In the genomic region with DNA sequence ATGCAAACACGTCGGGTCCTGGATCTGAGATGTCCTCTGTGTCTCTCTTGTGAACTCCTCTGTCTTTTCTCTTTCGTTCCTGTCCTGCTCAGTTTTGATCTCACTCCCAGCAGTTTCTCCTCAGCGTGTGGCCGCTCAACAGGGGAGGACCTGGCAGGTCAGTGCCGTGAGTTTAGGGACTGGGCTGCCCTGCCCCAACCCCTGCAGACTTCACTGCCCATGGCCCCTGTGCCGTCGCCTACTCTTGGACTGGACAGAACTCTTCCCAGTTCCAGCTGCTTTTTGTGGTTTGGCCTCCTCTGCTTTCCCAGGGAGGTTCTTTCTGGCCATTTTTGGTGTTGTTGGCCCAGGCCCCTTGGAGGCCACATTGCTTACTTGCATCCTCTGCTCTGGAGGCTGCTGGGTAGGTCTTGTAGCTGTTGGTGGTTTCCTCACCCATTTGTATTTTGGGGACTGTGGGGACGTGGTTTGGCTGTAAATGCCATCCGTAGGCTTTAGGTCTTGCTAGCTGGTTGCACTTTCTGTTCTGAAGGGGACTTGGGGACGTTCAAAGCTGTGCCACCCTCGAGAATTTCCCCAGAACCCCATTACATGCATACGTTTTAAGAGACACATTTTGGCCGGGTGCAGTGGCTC, we compare ENCODE assay signal across 17 cellular contexts. TPM values are rescaled to one million over a fixed set of nuclear protein-coding genes. Genes with fewer than 3 reads are reported as not detected.
DNase-seq lines count a peak whose midpoint lies in the region; ATAC-seq lines count a peak whose summit lies in the region.
"Had no signal": no experiment of that assay in that cellular context is flagged by ENCODE, and none has a peak within 500 bp of the region (broad histone marks: within the 10 kb centered on the region; RNA-seq: fewer than 3 reads in every experiment).

No MANE protein-coding gene starts in this region.

- H2BK120ac ChIP-seq in trophoblast cell (ENCODE audit: insufficient read depth, low read length, poor library complexity) = no peak overlapping the region

- H3K9ac ChIP-seq in trophoblast cell (ENCODE audit: low read length) = no peak overlapping the region
- H3K9ac ChIP-seq: SK-N-SH had no signal

- H3K36me3 Mint-ChIP-seq in activated CD8-positive, alpha-beta memory T cell treated with anti-CD3 and anti-CD28 coated beads, Interleukin-2, amount 10 ng/mL, durations not matched to agents 7 days and 5 days = peaks cover 65% of the 10 kb centered on the region
- H3K36me3 Mint-ChIP-seq in activated naive CD8-positive, alpha-beta T cell treated with anti-CD3 and anti-CD28 coated beads for 36 hours = peaks cover 37% of the 10 kb centered on the region
- peaks cover 100% of the 10 kb centered on the region for H3K36me3 Mint-ChIP-seq in stimulated activated effector memory CD8-positive, alpha-beta T cell treated with anti-CD3 and anti-CD28 coated beads, Interleukin-12 subunit alpha, Interleukin-12 subunit beta, amount 100 ng/mL, for 72 hours

- DNase-seq in activated CD8-positive, alpha-beta memory T cell treated with anti-CD3 and anti-CD28 coated beads, Interleukin-2, amount 10 ng/mL, durations not matched to agents 7 days and 5 days = peak; percentile 85
- no peak for DNase-seq in activated CD8-positive, alpha-beta memory T cell treated with anti-CD3 and anti-CD28 coated beads, Interleukin-2, amount 50 U/mL, for 48 hours
- peak; percentile 15 for DNase-seq in Jurkat, Clone E6-1 (ENCODE audit: low read depth, low spot score)
- peak; percentile 46 for DNase-seq in activated naive CD8-positive, alpha-beta T cell treated with anti-CD3 and anti-CD28 coated beads for 36 hours
- no peak for DNase-seq in stimulated activated effector memory CD8-positive, alpha-beta T cell treated with anti-CD3 and anti-CD28 coated beads, Interleukin-12 subunit alpha, Interleukin-12 subunit beta, amount 100 ng/mL, for 72 hours (ENCODE audit: low spot score in 2 of 2)
- DNase-seq in DMS53 (lab: John Stamatoyannopoulos, UW) = no peak
- DNase-seq in kidney tubule cell (ENCODE audit: low spot score) = no peak
- no peak for DNase-seq in trophoblast cell
- DNase-seq: ACHN; brain microvascular endothelial cell; hippocampal formation; NCI-H1105 treated with DMSO at 0.1 percent for 48 hours; NCI-H226; SK-N-SH; stimulated activated CD4-positive, alpha-beta T cell treated with anti-CD3 and anti-CD28 coated beads, Interleukin-1b, Interleukin-23, amount 100 ng/mL, for 48 hours had no signal

- H3K79me2 ChIP-seq in trophoblast cell (ENCODE audit: control insufficient read depth, insufficient read depth, low read length, poor library complexity) = no peaks in the 10 kb centered on the region

- H3K36me3 ChIP-seq in trophoblast cell (ENCODE audit: control insufficient read depth in 1 of 2, insufficient read depth in 2 of 2, low read length in 2 of 2) = peaks cover 31 to 40% of the 10 kb centered on the region in 2 experiments

- no peaks in the 10 kb centered on the region for H3K27me3 ChIP-seq in trophoblast cell (ENCODE audit: insufficient read depth, low read length)
- H3K27me3 ChIP-seq: brain microvascular endothelial cell, vagina had no signal

- no peak overlapping the region for H4K91ac ChIP-seq in trophoblast cell (ENCODE audit: low read depth, low read length)

- H4K12ac ChIP-seq in trophoblast cell (ENCODE audit: low read depth, low read length) = no peak overlapping the region

- H3K27me3 Mint-ChIP-seq in activated CD8-positive, alpha-beta memory T cell treated with anti-CD3 and anti-CD28 coated beads, Interleukin-2, amount 10 ng/mL, durations not matched to agents 7 days and 5 days = no peaks in the 10 kb centered on the region
- H3K27me3 Mint-ChIP-seq in activated naive CD8-positive, alpha-beta T cell treated with anti-CD3 and anti-CD28 coated beads for 36 hours = no peaks in the 10 kb centered on the region

- H3K79me1 ChIP-seq in trophoblast cell (ENCODE audit: low read length) = no peaks in the 10 kb centered on the region

- H2BK5ac ChIP-seq in trophoblast cell (ENCODE audit: low read depth, low read length, poor library complexity) = no peak overlapping the region

- H2AFZ ChIP-seq in trophoblast cell (ENCODE audit: insufficient read depth, low read length, poor library complexity) = no peak overlapping the region

- no peak overlapping the region for H3K18ac ChIP-seq in trophoblast cell (ENCODE audit: low read length)

- peak overlapping the region; percentile 97 for H3K27ac Mint-ChIP-seq in activated CD8-positive, alpha-beta memory T cell treated with anti-CD3 and anti-CD28 coated beads, Interleukin-2, amount 10 ng/mL, durations not matched to agents 7 days and 5 days
- H3K27ac Mint-ChIP-seq in activated naive CD8-positive, alpha-beta T cell treated with anti-CD3 and anti-CD28 coated beads for 36 hours = peak overlapping the region; percentile 86
- H3K27ac Mint-ChIP-seq in stimulated activated effector memory CD8-positive, alpha-beta T cell treated with anti-CD3 and anti-CD28 coated beads, Interleukin-12 subunit alpha, Interleukin-12 subunit beta, amount 100 ng/mL, for 72 hours = peak overlapping the region; percentile 94

- no peaks in the 10 kb centered on the region for H3K4me1 ChIP-seq in trophoblast cell (ENCODE audit: control insufficient read depth in 1 of 2, insufficient read depth in 2 of 2, low read length in 2 of 2)
- H3K4me1 ChIP-seq: vagina had no signal

- no peak overlapping the region for H4K8ac ChIP-seq in trophoblast cell (ENCODE audit: low read depth, low read length)

- no peak overlapping the region for H3K4me2 ChIP-seq in trophoblast cell (ENCODE audit: low read length)
- H3K4me2 ChIP-seq: SK-N-SH had no signal

- no peak overlapping the region for H3K27ac ChIP-seq in trophoblast cell (ENCODE audit: low read depth, low read length)
- H3K27ac ChIP-seq: brain microvascular endothelial cell, vagina had no signal

- peak; percentile 91 for ATAC-seq in activated CD8-positive, alpha-beta memory T cell treated with anti-CD3 and anti-CD28 coated beads, Interleukin-2, amount 10 ng/mL, durations not matched to agents 7 days and 5 days
- peak; percentile 76 for ATAC-seq in stimulated activated effector memory CD8-positive, alpha-beta T cell treated with anti-CD3 and anti-CD28 coated beads, Interleukin-12 subunit alpha, Interleukin-12 subunit beta, amount 100 ng/mL, for 72 hours
- ATAC-seq: left lobe of liver had no signal

- no peak overlapping the region for H3K23ac ChIP-seq in trophoblast cell (ENCODE audit: low read length)

- no peak overlapping the region for H3K14ac ChIP-seq in trophoblast cell (ENCODE audit: low read length)

- CTCF ChIA-PET in activated CD8-positive, alpha-beta memory T cell treated with anti-CD3 and anti-CD28 coated beads, Interleukin-2, amount 10 ng/mL, durations not matched to agents 7 days and 5 days (lab: Charles Lee) = interaction anchor here (0.7 to 1.3 kb wide), 2 partner anchors 17 to 18 kb away, joined by 3 to 4 read pairs; no protein-coding TSS in a partner anchor

- H3K9me3 ChIP-seq in trophoblast cell (ENCODE audit: insufficient read depth, low read depth, low read length) = no peaks in the 10 kb centered on the region
- H3K9me3 ChIP-seq: SK-N-SH, vagina had no signal

- no peak overlapping the region for H2BK12ac ChIP-seq in trophoblast cell (ENCODE audit: low read length)

- peaks cover 46% of the 10 kb centered on the region for H3K4me1 Mint-ChIP-seq in activated CD8-positive, alpha-beta memory T cell treated with anti-CD3 and anti-CD28 coated beads, Interleukin-2, amount 10 ng/mL, durations not matched to agents 7 days and 5 days
- H3K4me1 Mint-ChIP-seq in activated naive CD8-positive, alpha-beta T cell treated with anti-CD3 and anti-CD28 coated beads for 36 hours = peaks cover 19% of the 10 kb centered on the region
- H3K4me1 Mint-ChIP-seq in stimulated activated effector memory CD8-positive, alpha-beta T cell treated with anti-CD3 and anti-CD28 coated beads, Interleukin-12 subunit alpha, Interleukin-12 subunit beta, amount 100 ng/mL, for 72 hours = peaks cover 38% of the 10 kb centered on the region

- H3K9me3 Mint-ChIP-seq in activated CD8-positive, alpha-beta memory T cell treated with anti-CD3 and anti-CD28 coated beads, Interleukin-2, amount 10 ng/mL, durations not matched to agents 7 days and 5 days (ENCODE audit: low read depth) = no peaks in the 10 kb centered on the region
- H3K9me3 Mint-ChIP-seq in activated naive CD8-positive, alpha-beta T cell treated with anti-CD3 and anti-CD28 coated beads for 36 hours = no peaks in the 10 kb centered on the region
- H3K9me3 Mint-ChIP-seq in stimulated activated effector memory CD8-positive, alpha-beta T cell treated with anti-CD3 and anti-CD28 coated beads, Interleukin-12 subunit alpha, Interleukin-12 subunit beta, amount 100 ng/mL, for 72 hours = no peaks in the 10 kb centered on the region

- no peak overlapping the region for H3K4ac ChIP-seq in trophoblast cell (ENCODE audit: low read depth, low read length)

- no peak overlapping the region for H3K4me3 ChIP-seq in Jurkat, Clone E6-1 (ENCODE audit: low read length)
- no peak overlapping the region for H3K4me3 ChIP-seq in trophoblast cell (ENCODE audit: low read depth, low read length)
- H3K4me3 ChIP-seq: vagina had no signal

- peak overlapping the region; percentile 69 for H3K4me3 Mint-ChIP-seq in activated CD8-positive, alpha-beta memory T cell treated with anti-CD3 and anti-CD28 coated beads, Interleukin-2, amount 10 ng/mL, durations not matched to agents 7 days and 5 days
- peak overlapping the region; percentile 36 for H3K4me3 Mint-ChIP-seq in activated naive CD8-positive, alpha-beta T cell treated with anti-CD3 and anti-CD28 coated beads for 36 hours
- H3K4me3 Mint-ChIP-seq in stimulated activated effector memory CD8-positive, alpha-beta T cell treated with anti-CD3 and anti-CD28 coated beads, Interleukin-12 subunit alpha, Interleukin-12 subunit beta, amount 100 ng/mL, for 72 hours = peak overlapping the region; percentile 60

- WGBS in trophoblast cell (ENCODE audit: extremely low coverage, insufficient coverage, insufficient read length) = no CpG with 5 or more reads among the region's 14 CpGs

- no peak overlapping the region for H2AK5ac ChIP-seq in trophoblast cell (ENCODE audit: low read length)

RNA-seq across cellular contexts. Expression of a gene that starts 20.0 kb away (rescaled TPM):
- total RNA-seq in activated CD8-positive, alpha-beta memory T cell treated with anti-CD3 and anti-CD28 coated beads, Interleukin-2, amount 10 ng/mL, durations not matched to agents 7 days and 5 days = under 1 TPM; 0.05 to 0.76 TPM
- 1.7 TPM for polyA plus RNA-seq in Jurkat, Clone E6-1 (2012; ENCODE audit: insufficient read depth, insufficient read length)
- under 1 TPM; 0.06 to 0.22 TPM for total RNA-seq in activated naive CD8-positive, alpha-beta T cell treated with anti-CD3 and anti-CD28 coated beads for 36 hours
- polyA plus RNA-seq in trophoblast cell (2013) = 2.6 and 3.3 TPM in 2 replicates
- total RNA-seq: vagina had no signal

RNA-seq across cellular contexts. Expression of a gene that starts 29.9 kb away (rescaled TPM):
- total RNA-seq in activated CD8-positive, alpha-beta memory T cell treated with anti-CD3 and anti-CD28 coated beads, Interleukin-2, amount 10 ng/mL, durations not matched to agents 7 days and 5 days = 10 to 100 TPM; 76.6 to 91.6 TPM
- polyA plus RNA-seq in Jurkat, Clone E6-1 (2012; ENCODE audit: insufficient read depth, insufficient read length) = 20.6 TPM
- total RNA-seq in activated naive CD8-positive, alpha-beta T cell treated with anti-CD3 and anti-CD28 coated beads for 36 hours = 10 to 100 TPM; 49.5 to 54.3 TPM
- polyA plus RNA-seq in trophoblast cell (2013) = 9.9 and 10.0 TPM in 2 replicates

Comparison
In these comparisons a context has a peak if more than half of its experiments do, and no peak if none do; other contexts are left out.
1. DNase-seq: peak in activated CD8-positive, alpha-beta memory T cell treated with anti-CD3 and anti-CD28 coated beads, Interleukin-2, amount 10 ng/mL, durations not matched to agents 7 days and 5 days (single experiment), Jurkat, Clone E6-1 (single experiment) and activated naive CD8-positive, alpha-beta T cell treated with anti-CD3 and anti-CD28 coated beads for 36 hours (single experiment); none in activated CD8-positive, alpha-beta memory T cell treated with anti-CD3 and anti-CD28 coated beads, Interleukin-2, amount 50 U/mL, for 48 hours (single experiment), stimulated activated effector memory CD8-positive, alpha-beta T cell treated with anti-CD3 and anti-CD28 coated beads, Interleukin-12 subunit alpha, Interleukin-12 subunit beta, amount 100 ng/mL, for 72 hours (0 of 2), DMS53 (single experiment), kidney tubule cell (single experiment) and trophoblast cell (0 of 2).
2. Peak in every context shown above with its lines, with median percentiles within 50 percentile points of each other: H3K27ac Mint-ChIP-seq and H3K4me3 Mint-ChIP-seq.